ENCODE assay signal across 1 cellular context in genomic region chr2:218566296-218566695, GRCh38.
A peak's percentile ranks its signal among the peaks of the same experiment; 100 is the strongest.
TF ChIP-seq lines count a peak whose summit lies in the region.

No MANE protein-coding gene starts in this region.

TF ChIP-seq in K562, 482 proteins besides CTCF, POLR2A, EP300 and RAD21:
- TF ChIP-seq ZBTB8A (IDR thresholded peaks at IDR 0.05; ENCODE audit: partially characterized antibody) (no peak), SPI1 (IDR thresholded peaks at IDR 0.05; ENCODE audit: borderline replicate concordance, low read depth, low read length) (0 out of 2 replicates have a peak, but pooled peaks have one; percentile 33)
